Comparison of ENCODE assay signal across 1 cellular context in genomic region chr15:73156431-73157191, GRCh38.
TF ChIP-seq lines count a peak whose summit lies in the region.

No MANE protein-coding gene starts in this region.

TF ChIP-seq in WTC11, 78 proteins besides CTCF, POLR2A, EP300 and RAD21 (continued from another document):
- TF ChIP-seq AFF4 (CRISPR knock-in tag; IDR thresholded peaks at IDR 0.05; ENCODE audit: borderline replicate concordance) (no peak), TEAD1 (CRISPR knock-in tag; IDR thresholded peaks at IDR 0.05) (no peak), ZNF138 (CRISPR knock-in tag; conservative IDR thresholded peaks at IDR 0.05) (no peak), ZNF671 (CRISPR knock-in tag; IDR thresholded peaks at IDR 0.05) (no peak), ZNF263 (CRISPR knock-in tag; IDR thresholded peaks at IDR 0.05; ENCODE audit: low read depth) (no peak), STAT6 (CRISPR knock-in tag; conservative IDR thresholded peaks at IDR 0.05; ENCODE audit: low read depth) (no peak), ZNF281 (CRISPR knock-in tag; IDR thresholded peaks at IDR 0.05) (no peak), NFE2L1 (CRISPR knock-in tag; IDR thresholded peaks at IDR 0.05) (no peak), ZSCAN18 (CRISPR knock-in tag; IDR thresholded peaks at IDR 0.05) (no peak), PRRX2 (CRISPR knock-in tag; IDR thresholded peaks at IDR 0.05) (no peak), IRF1 (CRISPR knock-in tag; IDR thresholded peaks at IDR 0.05) (no peak)
